ENCODE assay signal across 1 cellular context in the genomic region with DNA sequence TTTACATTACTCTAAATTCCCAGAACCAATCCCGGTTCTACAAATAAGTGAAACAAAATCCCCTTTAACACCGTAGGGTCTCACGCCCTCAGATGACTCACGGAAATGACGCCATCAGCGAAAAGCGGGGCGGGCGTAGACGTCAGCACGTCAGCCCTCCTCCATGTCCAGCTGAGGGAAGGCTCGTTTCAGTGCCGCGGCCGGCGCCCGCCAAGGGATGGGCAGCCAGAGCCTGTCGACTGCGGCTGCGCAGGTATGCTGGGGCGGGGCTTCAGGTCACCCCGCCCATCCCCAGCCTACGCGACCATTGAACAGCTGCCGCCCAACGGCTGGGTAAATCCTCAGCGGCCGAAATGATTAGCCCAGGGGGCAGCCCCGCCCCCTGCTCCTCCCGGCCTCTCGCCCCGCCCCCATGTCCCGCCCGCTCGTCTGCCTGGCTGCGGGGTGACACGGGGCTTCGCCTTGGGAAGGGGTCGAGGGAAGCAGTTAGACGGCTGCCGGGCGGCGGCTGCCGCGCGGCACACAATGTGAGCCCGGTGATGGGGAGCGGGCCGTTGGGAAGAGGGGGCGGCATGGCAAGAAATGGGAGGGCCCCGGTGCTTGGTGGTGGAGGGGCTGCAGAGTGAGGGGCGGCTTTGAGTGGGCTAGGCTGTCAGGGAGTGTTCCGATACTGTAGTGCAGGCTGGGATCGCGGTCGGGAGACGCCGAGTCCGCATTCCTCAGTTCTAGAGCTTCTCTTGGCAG.
TF ChIP-seq lines count a peak whose summit lies in the region.

A gene (plus strand): TSS at position 420 of the 744 bp plus-strand sequence. CDS start 1,510 bp downstream, outside the sequence.

TF ChIP-seq in HEK293, 187 proteins besides CTCF, POLR2A, EP300 and RAD21 (continued from another document and continues in another):
- TF ChIP-seq, protein P1, sequence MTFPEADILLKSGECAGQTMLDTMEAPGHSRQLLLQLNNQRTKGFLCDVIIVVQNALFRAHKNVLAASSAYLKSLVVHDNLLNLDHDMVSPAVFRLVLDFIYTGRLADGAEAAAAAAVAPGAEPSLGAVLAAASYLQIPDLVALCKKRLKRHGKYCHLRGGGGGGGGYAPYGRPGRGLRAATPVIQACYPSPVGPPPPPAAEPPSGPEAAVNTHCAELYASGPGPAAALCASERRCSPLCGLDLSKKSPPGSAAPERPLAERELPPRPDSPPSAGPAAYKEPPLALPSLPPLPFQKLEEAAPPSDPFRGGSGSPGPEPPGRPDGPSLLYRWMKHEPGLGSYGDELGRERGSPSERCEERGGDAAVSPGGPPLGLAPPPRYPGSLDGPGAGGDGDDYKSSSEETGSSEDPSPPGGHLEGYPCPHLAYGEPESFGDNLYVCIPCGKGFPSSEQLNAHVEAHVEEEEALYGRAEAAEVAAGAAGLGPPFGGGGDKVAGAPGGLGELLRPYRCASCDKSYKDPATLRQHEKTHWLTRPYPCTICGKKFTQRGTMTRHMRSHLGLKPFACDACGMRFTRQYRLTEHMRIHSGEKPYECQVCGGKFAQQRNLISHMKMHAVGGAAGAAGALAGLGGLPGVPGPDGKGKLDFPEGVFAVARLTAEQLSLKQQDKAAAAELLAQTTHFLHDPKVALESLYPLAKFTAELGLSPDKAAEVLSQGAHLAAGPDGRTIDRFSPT (tag by site-specific recombination; IDR thresholded peaks at IDR 0.05) = peak; percentile 54
- no peak for TF ChIP-seq ZNF155 (tag by site-specific recombination; IDR thresholded peaks at IDR 0.05)
- TF ChIP-seq PRDM1 (tag by site-specific recombination; IDR thresholded peaks at IDR 0.05) = no peak
- no peak for TF ChIP-seq ZSCAN30 (tag by site-specific recombination; IDR thresholded peaks at IDR 0.05)
- TF ChIP-seq ZNF654 (tag by site-specific recombination; IDR thresholded peaks at IDR 0.05; ENCODE audit: low read depth) = no peak
- TF ChIP-seq ZNF624 (tag by site-specific recombination; IDR thresholded peaks at IDR 0.05) = no peak
- TF ChIP-seq ZNF610 (tag by site-specific recombination; IDR thresholded peaks at IDR 0.05; ENCODE audit: borderline replicate concordance) = no peak
- TF ChIP-seq SETDB1 (IDR thresholded peaks at IDR 0.05; ENCODE audit: insufficient read length, low read length) = no peak
- no peak for TF ChIP-seq ZNF248 (tag by site-specific recombination; IDR thresholded peaks at IDR 0.05)
- TF ChIP-seq, protein P2, sequence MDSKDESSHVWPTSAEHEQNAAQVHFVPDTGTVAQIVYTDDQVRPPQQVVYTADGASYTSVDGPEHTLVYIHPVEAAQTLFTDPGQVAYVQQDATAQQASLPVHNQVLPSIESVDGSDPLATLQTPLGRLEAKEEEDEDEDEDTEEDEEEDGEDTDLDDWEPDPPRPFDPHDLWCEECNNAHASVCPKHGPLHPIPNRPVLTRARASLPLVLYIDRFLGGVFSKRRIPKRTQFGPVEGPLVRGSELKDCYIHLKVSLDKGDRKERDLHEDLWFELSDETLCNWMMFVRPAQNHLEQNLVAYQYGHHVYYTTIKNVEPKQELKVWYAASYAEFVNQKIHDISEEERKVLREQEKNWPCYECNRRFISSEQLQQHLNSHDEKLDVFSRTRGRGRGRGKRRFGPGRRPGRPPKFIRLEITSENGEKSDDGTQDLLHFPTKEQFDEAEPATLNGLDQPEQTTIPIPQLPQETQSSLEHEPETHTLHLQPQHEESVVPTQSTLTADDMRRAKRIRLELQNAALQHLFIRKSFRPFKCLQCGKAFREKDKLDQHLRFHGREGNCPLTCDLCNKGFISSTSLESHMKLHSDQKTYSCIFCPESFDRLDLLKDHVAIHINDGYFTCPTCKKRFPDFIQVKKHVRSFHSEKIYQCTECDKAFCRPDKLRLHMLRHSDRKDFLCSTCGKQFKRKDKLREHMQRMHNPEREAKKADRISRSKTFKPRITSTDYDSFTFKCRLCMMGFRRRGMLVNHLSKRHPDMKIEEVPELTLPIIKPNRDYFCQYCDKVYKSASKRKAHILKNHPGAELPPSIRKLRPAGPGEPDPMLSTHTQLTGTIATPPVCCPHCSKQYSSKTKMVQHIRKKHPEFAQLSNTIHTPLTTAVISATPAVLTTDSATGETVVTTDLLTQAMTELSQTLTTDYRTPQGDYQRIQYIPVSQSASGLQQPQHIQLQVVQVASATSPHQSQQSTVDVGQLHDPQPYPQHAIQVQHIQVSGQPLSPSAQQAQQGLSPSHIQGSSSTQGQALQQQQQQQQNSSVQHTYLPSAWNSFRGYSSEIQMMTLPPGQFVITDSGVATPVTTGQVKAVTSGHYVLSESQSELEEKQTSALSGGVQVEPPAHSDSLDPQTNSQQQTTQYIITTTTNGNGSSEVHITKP (tag by site-specific recombination; IDR thresholded peaks at IDR 0.05) = peak; percentile 68; the same call in 1 of the 2 replicates
- TF ChIP-seq, protein P3, sequence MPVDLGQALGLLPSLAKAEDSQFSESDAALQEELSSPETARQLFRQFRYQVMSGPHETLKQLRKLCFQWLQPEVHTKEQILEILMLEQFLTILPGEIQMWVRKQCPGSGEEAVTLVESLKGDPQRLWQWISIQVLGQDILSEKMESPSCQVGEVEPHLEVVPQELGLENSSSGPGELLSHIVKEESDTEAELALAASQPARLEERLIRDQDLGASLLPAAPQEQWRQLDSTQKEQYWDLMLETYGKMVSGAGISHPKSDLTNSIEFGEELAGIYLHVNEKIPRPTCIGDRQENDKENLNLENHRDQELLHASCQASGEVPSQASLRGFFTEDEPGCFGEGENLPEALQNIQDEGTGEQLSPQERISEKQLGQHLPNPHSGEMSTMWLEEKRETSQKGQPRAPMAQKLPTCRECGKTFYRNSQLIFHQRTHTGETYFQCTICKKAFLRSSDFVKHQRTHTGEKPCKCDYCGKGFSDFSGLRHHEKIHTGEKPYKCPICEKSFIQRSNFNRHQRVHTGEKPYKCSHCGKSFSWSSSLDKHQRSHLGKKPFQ (tag by site-specific recombination; IDR thresholded peaks at IDR 0.05) = no peak
- TF ChIP-seq ZXDB (tag by site-specific recombination; IDR thresholded peaks at IDR 0.05) = peak; percentile 76
- TF ChIP-seq ZNF24 (tag by site-specific recombination; IDR thresholded peaks at IDR 0.05) = no peak
- TF ChIP-seq ZNF521 (tag by site-specific recombination; IDR thresholded peaks at IDR 0.05) = no peak
- TF ChIP-seq ZNF544 (tag by site-specific recombination; IDR thresholded peaks at IDR 0.05) = no peak
- TF ChIP-seq ZNF302 (tag by site-specific recombination; IDR thresholded peaks at IDR 0.05; ENCODE audit: low read depth) = no peak
- TF ChIP-seq ZBTB21 (tag by site-specific recombination; IDR thresholded peaks at IDR 0.05) = peak; percentile 98
- TF ChIP-seq ZFP69B (tag by site-specific recombination; IDR thresholded peaks at IDR 0.05) = no peak
- no peak for TF ChIP-seq REPIN1 (tag by site-specific recombination; IDR thresholded peaks at IDR 0.05; ENCODE audit: low read depth)
- TF ChIP-seq, protein P4, sequence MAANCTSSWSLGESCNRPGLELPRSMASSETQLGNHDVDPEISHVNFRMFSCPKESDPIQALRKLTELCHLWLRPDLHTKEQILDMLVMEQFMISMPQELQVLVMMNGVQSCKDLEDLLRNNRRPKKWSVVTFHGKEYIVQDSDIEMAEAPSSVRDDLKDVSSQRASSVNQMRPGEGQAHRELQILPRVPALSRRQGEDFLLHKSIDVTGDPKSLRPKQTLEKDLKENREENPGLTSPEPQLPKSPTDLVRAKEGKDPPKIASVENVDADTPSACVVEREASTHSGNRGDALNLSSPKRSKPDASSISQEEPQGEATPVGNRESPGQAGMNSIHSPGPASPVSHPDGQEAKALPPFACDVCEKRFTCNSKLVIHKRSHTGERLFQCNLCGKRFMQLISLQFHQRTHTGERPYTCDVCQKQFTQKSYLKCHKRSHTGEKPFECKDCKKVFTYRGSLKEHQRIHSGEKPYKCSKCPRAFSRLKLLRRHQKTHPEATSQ (tag by site-specific recombination; IDR thresholded peaks at IDR 0.05) = no peak
- no peak for TF ChIP-seq WT1 (tag by site-specific recombination; IDR thresholded peaks at IDR 0.05)
- TF ChIP-seq ZNF426 (tag by site-specific recombination; IDR thresholded peaks at IDR 0.05) = no peak
- no peak for TF ChIP-seq ZNF585B (tag by site-specific recombination; IDR thresholded peaks at IDR 0.05)
- TF ChIP-seq ZNF341 (tag by site-specific recombination; IDR thresholded peaks at IDR 0.05; ENCODE audit: low read depth) = no peak
- no peak for TF ChIP-seq ZNF768 (tag by site-specific recombination; IDR thresholded peaks at IDR 0.05)
- no peak for TF ChIP-seq ZNF132 (tag by site-specific recombination; IDR thresholded peaks at IDR 0.05; ENCODE audit: borderline replicate concordance)
- no peak for TF ChIP-seq ZNF354C (tag by site-specific recombination; IDR thresholded peaks at IDR 0.05; ENCODE audit: borderline replicate concordance, low read depth)
- TF ChIP-seq ZBTB20 (tag by site-specific recombination; IDR thresholded peaks at IDR 0.05) = peak; percentile 44; the same call in 1 of the 2 replicates
- TF ChIP-seq ZNF391 (tag by site-specific recombination; IDR thresholded peaks at IDR 0.05; ENCODE audit: borderline replicate concordance, low read depth) = peak; percentile 78; the same call in 1 of the 2 replicates
- no peak for TF ChIP-seq ZNF223 (tag by site-specific recombination; IDR thresholded peaks at IDR 0.05)
- no peak for TF ChIP-seq ZNF174 (tag by site-specific recombination; IDR thresholded peaks at IDR 0.05)
- peak; percentile 73; the same call in 1 of the 2 replicates for TF ChIP-seq ZBTB17 (tag by site-specific recombination; IDR thresholded peaks at IDR 0.05)
- TF ChIP-seq KLF16 (tag by site-specific recombination; IDR thresholded peaks at IDR 0.05) = peak; percentile 71
- TF ChIP-seq ZFP3 (tag by site-specific recombination; IDR thresholded peaks at IDR 0.05; ENCODE audit: low read depth) = no peak
- TF ChIP-seq ZNF629 (tag by site-specific recombination; IDR thresholded peaks at IDR 0.05) = peak; percentile 99
- TF ChIP-seq GLI2 (tag by site-specific recombination; IDR thresholded peaks at IDR 0.05; ENCODE audit: borderline replicate concordance, low read depth) = no peak
- no peak for TF ChIP-seq ZNF48 (tag by site-specific recombination; IDR thresholded peaks at IDR 0.05)
- no peak for TF ChIP-seq ZNF555 (tag by site-specific recombination; conservative IDR thresholded peaks at IDR 0.05)
- no peak for TF ChIP-seq ZSCAN23 (tag by site-specific recombination; IDR thresholded peaks at IDR 0.05)
- no peak for TF ChIP-seq ZNF529 (tag by site-specific recombination; IDR thresholded peaks at IDR 0.05; ENCODE audit: insufficient replicate concordance)
- TF ChIP-seq SP2 (tag by site-specific recombination; IDR thresholded peaks at IDR 0.05) = peak; percentile 96
- no peak for TF ChIP-seq ZNF157 (tag by site-specific recombination; IDR thresholded peaks at IDR 0.05)
- TF ChIP-seq ZNF214 (tag by site-specific recombination; IDR thresholded peaks at IDR 0.05; ENCODE audit: borderline replicate concordance) = no peak
- TF ChIP-seq ZNF433 (tag by site-specific recombination; IDR thresholded peaks at IDR 0.05; ENCODE audit: low read depth) = no peak
- TF ChIP-seq, protein P5, sequence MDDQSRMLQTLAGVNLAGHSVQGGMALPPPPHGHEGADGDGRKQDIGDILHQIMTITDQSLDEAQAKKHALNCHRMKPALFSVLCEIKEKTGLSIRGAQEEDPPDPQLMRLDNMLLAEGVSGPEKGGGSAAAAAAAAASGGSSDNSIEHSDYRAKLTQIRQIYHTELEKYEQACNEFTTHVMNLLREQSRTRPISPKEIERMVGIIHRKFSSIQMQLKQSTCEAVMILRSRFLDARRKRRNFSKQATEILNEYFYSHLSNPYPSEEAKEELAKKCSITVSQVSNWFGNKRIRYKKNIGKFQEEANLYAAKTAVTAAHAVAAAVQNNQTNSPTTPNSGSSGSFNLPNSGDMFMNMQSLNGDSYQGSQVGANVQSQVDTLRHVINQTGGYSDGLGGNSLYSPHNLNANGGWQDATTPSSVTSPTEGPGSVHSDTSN (CRISPR knock-in tag; IDR thresholded peaks at IDR 0.05) = peak; percentile 53; the same call in 1 of the 2 replicates
- TF ChIP-seq ZBTB8A (tag by site-specific recombination; IDR thresholded peaks at IDR 0.05) = peak; percentile 89
- TF ChIP-seq HOXA7 (CRISPR knock-in tag; IDR thresholded peaks at IDR 0.05; ENCODE audit: borderline replicate concordance) = no peak
- TF ChIP-seq KLF7 (tag by site-specific recombination; IDR thresholded peaks at IDR 0.05; ENCODE audit: borderline replicate concordance) = peak; percentile 56
- TF ChIP-seq ZNF404 (tag by site-specific recombination; IDR thresholded peaks at IDR 0.05) = no peak
- TF ChIP-seq ZNF664 (tag by site-specific recombination; IDR thresholded peaks at IDR 0.05) = no peak
- TF ChIP-seq ZNF514 (tag by site-specific recombination; IDR thresholded peaks at IDR 0.05) = no peak
- TF ChIP-seq ZBTB1 (tag by site-specific recombination; IDR thresholded peaks at IDR 0.05) = no peak
- TF ChIP-seq, protein P6, sequence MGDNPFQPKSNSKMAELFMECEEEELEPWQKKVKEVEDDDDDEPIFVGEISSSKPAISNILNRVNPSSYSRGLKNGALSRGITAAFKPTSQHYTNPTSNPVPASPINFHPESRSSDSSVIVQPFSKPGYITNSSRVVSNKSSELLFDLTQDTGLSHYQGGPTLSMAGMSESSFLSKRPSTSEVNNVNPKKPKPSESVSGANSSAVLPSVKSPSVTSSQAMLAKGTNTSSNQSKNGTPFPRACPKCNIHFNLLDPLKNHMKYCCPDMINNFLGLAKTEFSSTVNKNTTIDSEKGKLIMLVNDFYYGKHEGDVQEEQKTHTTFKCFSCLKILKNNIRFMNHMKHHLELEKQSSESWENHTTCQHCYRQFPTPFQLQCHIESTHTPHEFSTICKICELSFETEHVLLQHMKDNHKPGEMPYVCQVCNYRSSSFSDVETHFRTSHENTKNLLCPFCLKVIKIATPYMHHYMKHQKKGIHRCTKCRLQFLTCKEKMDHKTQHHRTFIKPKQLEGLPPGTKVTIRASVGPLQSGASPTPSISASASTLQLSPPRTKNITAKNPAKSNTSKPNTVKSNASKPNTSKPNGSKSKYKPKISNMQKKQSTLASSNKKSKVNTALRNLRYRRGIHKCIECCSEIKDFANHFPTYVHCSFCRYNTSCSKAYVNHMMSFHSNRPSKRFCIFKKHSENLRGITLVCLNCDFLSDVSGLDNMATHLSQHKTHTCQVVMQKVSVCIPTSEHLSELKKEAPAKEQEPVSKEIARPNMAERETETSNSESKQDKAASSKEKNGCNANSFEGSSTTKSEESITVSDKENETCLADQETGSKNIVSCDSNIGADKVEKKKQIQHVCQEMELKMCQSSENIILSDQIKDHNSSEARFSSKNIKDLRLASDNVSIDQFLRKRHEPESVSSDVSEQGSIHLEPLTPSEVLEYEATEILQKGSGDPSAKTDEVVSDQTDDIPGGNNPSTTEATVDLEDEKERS (tag by site-specific recombination; IDR thresholded peaks at IDR 0.05) = no peak
- no peak for TF ChIP-seq ZNF830 (tag by site-specific recombination; IDR thresholded peaks at IDR 0.05; ENCODE audit: low read depth)
- no peak for TF ChIP-seq ZNF621 (tag by site-specific recombination; IDR thresholded peaks at IDR 0.05)
- peak; percentile 74; the same call in 1 of the 2 replicates for TF ChIP-seq ZNF600 (tag by site-specific recombination; IDR thresholded peaks at IDR 0.05)
- no peak for TF ChIP-seq ZNF701 (tag by site-specific recombination; IDR thresholded peaks at IDR 0.05)
